ENCODE assay signal across 9 cellular contexts in genomic region chr4:53656421-53656981, GRCh38.
DNase-seq lines count a peak whose midpoint lies in the region; TF ChIP-seq lines count a peak whose summit lies in the region.
"Had no signal": no experiment of that assay in that cellular context is flagged by ENCODE, and none has a peak within 500 bp of the region (broad histone marks: within the 10 kb centered on the region; RNA-seq: fewer than 3 reads in every experiment).

No MANE protein-coding gene starts in this region.

- no peaks in the 10 kb centered on the region for H3K27me3 ChIP-seq in ascending aorta
- H3K27me3 ChIP-seq in left ventricle myocardium inferior (ENCODE audit: low read depth): no peaks in the 10 kb centered on the region
- no peaks in the 10 kb centered on the region for H3K27me3 ChIP-seq in A673 (replicated peaks; ENCODE audit: insufficient read depth, low read depth, low read length, poor library complexity)
- H3K27me3 ChIP-seq in thyroid gland: no peaks in the 10 kb centered on the region

- peak; percentile 58 for TF ChIP-seq CTCF in HFF-Myc (IDR thresholded peaks at IDR 0.05; ENCODE audit: low read depth, low read length, missing control alignments)
- peak in 2 of 3 experiments; percentile 36 to 43 for TF ChIP-seq CTCF in ascending aorta (IDR thresholded peaks at IDR 0.05)
- TF ChIP-seq CTCF in left ventricle myocardium inferior (IDR thresholded peaks at IDR 0.05; ENCODE audit: borderline replicate concordance): peak; percentile 59
- no peak for TF ChIP-seq CTCF in A673 (conservative IDR thresholded peaks at IDR 0.05; ENCODE audit: low read depth, low read length)
- peak in 1 of 6 experiments; percentile 27 for TF ChIP-seq CTCF in thyroid gland (IDR thresholded peaks at IDR 0.05)

- no peaks in the 10 kb centered on the region for H3K9me3 ChIP-seq in ascending aorta
- no peaks in the 10 kb centered on the region for H3K9me3 ChIP-seq in left ventricle myocardium inferior (replicated peaks)
- no peaks in the 10 kb centered on the region for H3K9me3 ChIP-seq in A673 (ENCODE audit: low read depth, low read length, poor library complexity, severe bottlenecking)
- H3K9me3 ChIP-seq in thyroid gland: no peaks in the 10 kb centered on the region

- intact Hi-C loops in ascending aorta (cut with DNase I): no loop called here
- intact Hi-C loops in left ventricle myocardium inferior (cut with micrococcal nuclease): no loop called here
- intact Hi-C loops in A673 (cut with micrococcal nuclease; ENCODE audit: unreplicated experiment): no loop called here
- intact Hi-C loops in thyroid gland (cut with DNase I): no loop called here

- CTCF ChIA-PET in A673 (lab: Charles Lee): no interaction called here

- in situ Hi-C loops in G401 (cut with HindIII; ENCODE audit: low sequenced_read_pairs): no loop called here

- BruUV-seq in A673 (replicated peaks; lab: Mats Ljungman, UMichigan): no TSS peak

- TF ChIP-seq POLR2A in thyroid gland (IDR thresholded peaks at IDR 0.05): no peak

- 80 to 82% methylated on average over 7 of the region's 7 CpGs for WGBS in thyroid gland, 2 donors

- DNase-seq in HFF-Myc (ENCODE audit: extremely low read depth, low read depth) (peak; percentile 43), ascending aorta (ENCODE audit: low spot score in 2 of 2) (no peak), left ventricle myocardium inferior (no peak), stromal cell of bone marrow (ENCODE audit: low read depth) (peak; percentile 84), G401 (ENCODE audit: low spot score) (no peak), epidermal melanocyte (ENCODE audit: insufficient read length, low spot score) (no peak), A673 (ENCODE audit: low spot score) (no peak), thyroid gland (no peak)
- DNase-seq: NCI-H524 had no signal

- POLR2A ChIA-PET in A673 (lab: Charles Lee; ENCODE audit: low non-redundant PET): no interaction called here

- H3K27ac ChIP-seq in ascending aorta (peak overlapping the region; percentile 41), left ventricle myocardium inferior (replicated peaks) (peak overlapping the region; percentile 74), A673 (ENCODE audit: low read depth, low read length, poor library complexity, severe bottlenecking) (no peak overlapping the region), thyroid gland (no peak overlapping the region)

- no peaks in the 10 kb centered on the region for H3K36me3 ChIP-seq in ascending aorta
- H3K36me3 ChIP-seq in left ventricle myocardium inferior: no peaks in the 10 kb centered on the region
- no peaks in the 10 kb centered on the region for H3K36me3 ChIP-seq in A673 (ENCODE audit: insufficient read depth, low read length, poor library complexity, severe bottlenecking)
- no peaks in the 10 kb centered on the region for H3K36me3 ChIP-seq in thyroid gland

- H3K4me3 ChIP-seq in HFF-Myc (replicated peaks; ENCODE audit: low read depth, low read length) (no peak overlapping the region), ascending aorta (no peak overlapping the region), left ventricle myocardium inferior (no peak overlapping the region), A673 (ENCODE audit: low read depth, low read length, poor library complexity, severe bottlenecking) (no peak overlapping the region), thyroid gland (replicated peaks in 1 of 3) (no peak overlapping the region)

- peaks cover 0 to 9% of the 10 kb centered on the region in 2 donors for H3K4me1 ChIP-seq in ascending aorta
- H3K4me1 ChIP-seq in left ventricle myocardium inferior: peaks cover 34% of the 10 kb centered on the region
- no peaks in the 10 kb centered on the region for H3K4me1 ChIP-seq in A673 (ENCODE audit: insufficient read depth, low read length, poor library complexity, severe bottlenecking)
- H3K4me1 ChIP-seq in thyroid gland: peaks cover 14 to 27% of the 10 kb centered on the region in 2 donors

Comparison
In these comparisons a context has a peak if more than half of its experiments do, and no peak if none do; other contexts are left out.
1. DNase-seq: peak in HFF-Myc (single experiment) and stromal cell of bone marrow (single experiment); none in ascending aorta (0 of 2), left ventricle myocardium inferior (single experiment), G401 (single experiment), epidermal melanocyte (single experiment), A673 (single experiment) and thyroid gland (0 of 2).
2. H3K27ac ChIP-seq: peak in ascending aorta (2 of 2) and left ventricle myocardium inferior (single experiment); none in A673 (single experiment) and thyroid gland (0 of 3).